ENCODE assay signal across 14 cellular contexts in genomic region chr3:144036498-144036897, GRCh38.
"Had no signal": no experiment of that assay in that cellular context is flagged by ENCODE, and none has a peak within 500 bp of the region (broad histone marks: within the 10 kb centered on the region; RNA-seq: fewer than 3 reads in every experiment).

No MANE protein-coding gene starts in this region.

- H3K79me2 ChIP-seq: parathyroid adenoma had no signal

- H3K4me3 Mint-ChIP-seq: activated CD4-positive, alpha-beta memory T cell treated with anti-CD3 and anti-CD28 coated beads for 36 hours; activated naive CD8-positive, alpha-beta T cell treated with anti-CD3 and anti-CD28 coated beads for 36 hours; brain had no signal

- H3K27ac Mint-ChIP-seq: activated CD4-positive, alpha-beta memory T cell treated with anti-CD3 and anti-CD28 coated beads for 36 hours; activated naive CD8-positive, alpha-beta T cell treated with anti-CD3 and anti-CD28 coated beads for 36 hours; brain had no signal

- H3K36me3 ChIP-seq: tibial artery, vagina had no signal

- H3K9me3 ChIP-seq: tibial artery, vagina had no signal

- H3K36me3 Mint-ChIP-seq: activated CD4-positive, alpha-beta memory T cell treated with anti-CD3 and anti-CD28 coated beads for 36 hours; activated naive CD8-positive, alpha-beta T cell treated with anti-CD3 and anti-CD28 coated beads for 36 hours; brain had no signal

- H3K27ac ChIP-seq: epithelial cell of prostate, parathyroid adenoma, tibial artery, vagina had no signal

- H3K4me3 ChIP-seq: tibial artery, vagina had no signal

- DNase-seq: activated CD4-positive, alpha-beta memory T cell treated with anti-CD3 and anti-CD28 coated beads for 36 hours; activated naive CD8-positive, alpha-beta T cell treated with anti-CD3 and anti-CD28 coated beads for 36 hours; amygdala; cortex of kidney; effector CD8-positive, alpha-beta T cell; head of caudate nucleus; stimulated activated CD4-positive, alpha-beta T cell treated with anti-CD3 and anti-CD28 coated beads, Interleukin-12 subunit alpha, Interleukin-12 subunit beta, amount 100 ng/mL, for 4 hours; stimulated activated CD4-positive, alpha-beta T cell treated with anti-CD3 and anti-CD28 coated beads, Interleukin-2, amount 100 ng/mL, for 24 hours; T-helper 9 cell; tibial artery had no signal

- H3K9me3 Mint-ChIP-seq: activated CD4-positive, alpha-beta memory T cell treated with anti-CD3 and anti-CD28 coated beads for 36 hours; activated naive CD8-positive, alpha-beta T cell treated with anti-CD3 and anti-CD28 coated beads for 36 hours; brain had no signal

- H3K4me1 ChIP-seq: parathyroid adenoma, vagina had no signal

- H2AFZ ChIP-seq: parathyroid adenoma had no signal

- H3K9ac ChIP-seq: parathyroid adenoma had no signal

- H3K27me3 ChIP-seq: tibial artery, vagina had no signal
